In the genomic region with DNA sequence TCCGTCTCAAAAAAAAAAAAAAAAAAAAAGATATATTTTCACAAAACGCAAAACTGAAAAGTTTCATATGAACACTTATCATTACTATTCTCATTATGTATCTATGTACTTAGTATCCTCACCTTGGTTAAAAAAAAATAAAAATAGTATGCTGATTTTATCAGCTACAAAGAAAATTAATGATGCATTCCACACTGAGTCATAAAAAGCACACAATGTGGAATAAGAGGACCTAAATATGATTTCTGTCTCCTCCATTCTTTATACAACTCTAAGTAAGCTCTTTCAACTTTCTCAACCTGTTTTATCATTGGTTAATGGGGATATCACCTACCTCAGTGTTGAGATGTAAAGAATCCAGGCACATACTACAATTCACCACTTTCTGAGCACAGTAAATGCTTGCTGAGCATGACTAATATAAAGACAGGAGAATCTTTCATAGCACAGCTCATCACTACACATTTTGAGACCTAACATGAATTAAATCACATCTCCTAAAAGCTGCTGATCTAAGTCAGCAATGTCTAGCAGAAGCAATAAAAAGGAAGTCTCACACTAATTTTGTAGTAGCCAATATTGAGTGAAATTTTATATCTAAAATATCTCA, we compare ENCODE assay signal across 9 cellular contexts. TPM values are rescaled to one million over a fixed set of nuclear protein-coding genes. Genes with fewer than 3 reads are reported as not detected.
DNase-seq lines count a peak whose midpoint lies in the region; ATAC-seq, FAIRE-seq and TF ChIP-seq lines count a peak whose summit lies in the region.
"Had no signal": no experiment of that assay in that cellular context is flagged by ENCODE, and none has a peak within 500 bp of the region (broad histone marks: within the 10 kb centered on the region; RNA-seq: fewer than 3 reads in every experiment).

No MANE protein-coding gene starts in this region.

- H3K4me3 ChIP-seq in HepG2 (replicated peaks in 1 of 3; ENCODE audit: insufficient read depth in 1 of 3, low read depth in 2 of 3, low read length in 3 of 3) (peak overlapping the region in 2 of 3 experiments; percentile 12 to 86; a peak in 3 of 6 replicates), right lobe of liver (no peak overlapping the region), SJCRH30 (no peak overlapping the region), fibroblast of pulmonary artery (replicated peaks; ENCODE audit: low read depth, low read length) (peak overlapping the region; percentile 93), upper lobe of right lung (peak overlapping the region; percentile 93)

- H3K27ac ChIP-seq in HepG2 (ENCODE audit: extremely low read length, insufficient read depth, low read length) = no peak overlapping the region
- H3K27ac ChIP-seq in right lobe of liver = peak overlapping the region in 1 of 3 donors; percentile 6
- 0 out of 2 replicates have a peak overlapping the region, but pooled peaks have one; percentile 2 for H3K27ac ChIP-seq in SJCRH30
- no peak overlapping the region for H3K27ac ChIP-seq in upper lobe of right lung

- H2AFZ ChIP-seq in HepG2 (ENCODE audit: low read length) = no peak overlapping the region

- H3K27me3 ChIP-seq in HepG2 (ENCODE audit: control insufficient read depth in 1 of 2, insufficient read depth in 2 of 2, low read length in 2 of 2) = no peaks in the 10 kb centered on the region; a peak in 1 of 5 replicates
- no peaks in the 10 kb centered on the region for H3K27me3 ChIP-seq in right lobe of liver
- no peaks in the 10 kb centered on the region for H3K27me3 ChIP-seq in SJCRH30
- H3K27me3 ChIP-seq in upper lobe of right lung = no peaks in the 10 kb centered on the region

- ATAC-seq in HepG2 = no peak
- no peak for ATAC-seq in right lobe of liver
- no peak for ATAC-seq in upper lobe of right lung

- H3K36me3 ChIP-seq in HepG2 (replicated peaks in 1 of 2; ENCODE audit: control insufficient read depth in 1 of 2, insufficient read depth in 2 of 2, low read length in 2 of 2) = peaks cover 0 to 4% of the 10 kb centered on the region in 2 experiments; a peak in 1 of 5 replicates
- H3K36me3 ChIP-seq in right lobe of liver = no peaks in the 10 kb centered on the region
- no peaks in the 10 kb centered on the region for H3K36me3 ChIP-seq in SJCRH30
- no peaks in the 10 kb centered on the region for H3K36me3 ChIP-seq in upper lobe of right lung

- TF ChIP-seq EP300 in HepG2 (IDR thresholded peaks at IDR 0.05; ENCODE audit: low read depth in 2 of 2, low read length in 2 of 2) (no peak), HepG2 (CRISPR knock-in tag; IDR thresholded peaks at IDR 0.05; ENCODE audit: borderline replicate concordance) (no peak)

- TF ChIP-seq POLR2A in HepG2 (IDR thresholded peaks at IDR 0.05; ENCODE audit: insufficient read depth in 1 of 2, low read depth in 2 of 2, low read length in 2 of 2) = no peak
- TF ChIP-seq POLR2A in right lobe of liver (IDR thresholded peaks at IDR 0.05) = no peak

- no TSS peak for BruUV-seq in HepG2 (replicated peaks; lab: Mats Ljungman, UMichigan)

- FAIRE-seq in HepG2 (lab: Jason Lieb, UNC) = no peak

- CTCF ChIA-PET in HepG2 (lab: Yijun Ruan, JAX; ENCODE audit: low intra/inter-chr PET ratio, low total read pairs) = no interaction called here

- TF ChIP-seq CTCF in HepG2 (CRISPR knock-in tag; IDR thresholded peaks at IDR 0.05) = no peak
- TF ChIP-seq CTCF in right lobe of liver (IDR thresholded peaks at IDR 0.05) = no peak
- no peak for TF ChIP-seq CTCF in fibroblast of pulmonary artery (IDR thresholded peaks at IDR 0.05; ENCODE audit: low read length, missing control alignments)
- no peak for TF ChIP-seq CTCF in upper lobe of right lung (IDR thresholded peaks at IDR 0.05)

- intact Hi-C loops in HepG2 (cut with micrococcal nuclease; ENCODE audit: unreplicated experiment) = loop anchor here (2.0 kb wide), 1 partner anchor 13 kb away; no protein-coding TSS in a partner anchor
- intact Hi-C loops in right lobe of liver (cut with DNase I) = no loop called here
- intact Hi-C loops in upper lobe of right lung (cut with DNase I) = no loop called here

- H3K9me3 ChIP-seq in HepG2 (ENCODE audit: low read length) = no peaks in the 10 kb centered on the region
- no peaks in the 10 kb centered on the region for H3K9me3 ChIP-seq in right lobe of liver
- H3K9me3 ChIP-seq in SJCRH30 (replicated peaks) = no peaks in the 10 kb centered on the region
- no peaks in the 10 kb centered on the region for H3K9me3 ChIP-seq in upper lobe of right lung

- no peak for TF ChIP-seq RAD21 in HepG2 (CRISPR knock-in tag; IDR thresholded peaks at IDR 0.05)

- DNase-seq in HepG2 (ENCODE audit: low spot score) = no peak
- DNase-seq in right lobe of liver = no peak
- DNase-seq in SJCRH30 = no peak
- no peak for DNase-seq in fibroblast of pulmonary artery (ENCODE audit: low read depth)
- DNase-seq in upper lobe of right lung = no peak
- DNase-seq in NCI-H748 (lab: John Stamatoyannopoulos, UW; ENCODE audit: unreplicated experiment) = no peak
- no peak for DNase-seq in NK-92 (lab: John Stamatoyannopoulos, UW; ENCODE audit: unreplicated experiment)
- no peak for DNase-seq in OCI-M2 (lab: John Stamatoyannopoulos, UW; ENCODE audit: unreplicated experiment)
- DNase-seq: NCI-H1105 treated with DMSO at 0.1 percent for 48 hours had no signal

- POLR2A ChIA-PET in HepG2 (lab: Yijun Ruan, JAX) = no interaction called here

- no peak overlapping the region for H3K9ac ChIP-seq in HepG2 (ENCODE audit: insufficient read depth, low read depth, low read length)

- peaks cover 45% of the 10 kb centered on the region for H3K4me1 ChIP-seq in HepG2 (ENCODE audit: insufficient read depth, low read length)
- H3K4me1 ChIP-seq in right lobe of liver = peaks cover 0 to 14% (median 7%) of the 10 kb centered on the region in 4 donors
- H3K4me1 ChIP-seq in SJCRH30 = peaks cover 7% of the 10 kb centered on the region
- H3K4me1 ChIP-seq in upper lobe of right lung = peaks cover 47% of the 10 kb centered on the region

- 93% methylated on average over 2 of the region's 2 CpGs for WGBS in HepG2 (ENCODE audit: low lambda C conversion rate)
- 88% methylated on average over 2 of the region's 2 CpGs for WGBS in right lobe of liver (ENCODE audit: insufficient coverage, low coverage, low lambda C conversion rate, missing lambda C conversion rate)

- H3K4me2 ChIP-seq in HepG2 (ENCODE audit: low read depth, low read length) = peak overlapping the region; percentile 74

- in situ Hi-C loops in HepG2 (cut with HindIII; ENCODE audit: extremely low pct_ligation_motif_present, low pct_unique_long_range_greater_than_20kb) = no loop called here

- peaks cover 72% of the 10 kb centered on the region for H3K79me2 ChIP-seq in HepG2 (ENCODE audit: insufficient read depth, low read length)

- H4K20me1 ChIP-seq in HepG2 (ENCODE audit: insufficient read depth, low read length) = peaks cover 4% of the 10 kb centered on the region

TF ChIP-seq in HepG2, 621 proteins besides CTCF, POLR2A, EP300 and RAD21:
- TF ChIP-seq SMAD3 (CRISPR knock-in tag; IDR thresholded peaks at IDR 0.05) (no peak), FIP1L1 (IDR thresholded peaks at IDR 0.05; ENCODE audit: borderline replicate concordance, insufficient read depth, low read depth, low read length) (no peak), ESRRA (CRISPR knock-in tag; IDR thresholded peaks at IDR 0.05; ENCODE audit: low read depth) (no peak), SAFB2 (CRISPR knock-in tag; IDR thresholded peaks at IDR 0.05; ENCODE audit: borderline replicate concordance, low read depth) (no peak)

RNA-seq across cellular contexts. Expression of a gene that starts 2.7 kb away (rescaled TPM):
- 32.3 and 35.7 TPM in 2 replicates for total RNA-seq in HepG2 (2016; rRNA removed; fragmentation: Illumina TruSeq; extraction: Trizol)
- total RNA-seq in HepG2 (2016; cell fraction: cytosol; rRNA removed; fragmentation: Illumina TruSeq; extraction: Trizol; ENCODE audit: low read depth) = 46.8 and 53.2 TPM in 2 replicates
- 32.8 and 35.2 TPM in 2 replicates for total RNA-seq in HepG2 (2016; cell fraction: insoluble cytoplasmic fraction; rRNA removed; fragmentation: Illumina TruSeq; extraction: Trizol)
- total RNA-seq in HepG2 (2016; cell fraction: membrane; rRNA removed; fragmentation: Illumina TruSeq; extraction: Trizol) = 27.8 and 28.4 TPM in 2 replicates
- total RNA-seq in HepG2 (2016; cell fraction: nucleus; rRNA removed; fragmentation: Illumina TruSeq; extraction: Trizol) = 49.7 and 53.6 TPM in 2 replicates
- 12.6 and 14.3 TPM in 2 replicates for polyA plus RNA-seq in HepG2 (2011; rRNA removed)
- polyA plus RNA-seq in HepG2 (2011; cell fraction: cytosol; rRNA removed) = 5.2 and 8.2 TPM in 2 replicates
- 17.1 and 19.6 TPM in 2 replicates for polyA plus RNA-seq in HepG2 (2011; cell fraction: nucleus; rRNA removed)
- polyA plus RNA-seq in HepG2 (2012) = 11.0 and 14.3 TPM in 2 replicates
- 2.2 and 2.3 TPM in 2 replicates for polyA plus RNA-seq in HepG2 (2016; cell fraction: cytosol; fragmentation: Illumina TruSeq; extraction: Trizol; ENCODE audit: low read depth)
- polyA plus RNA-seq in HepG2 (2016; cell fraction: insoluble cytoplasmic fraction; fragmentation: Illumina TruSeq; extraction: Trizol; ENCODE audit: low read depth) = 19.9 and 22.4 TPM in 2 replicates
- 8.0 and 8.6 TPM in 2 replicates for polyA plus RNA-seq in HepG2 (2016; cell fraction: membrane; fragmentation: Illumina TruSeq; extraction: Trizol; ENCODE audit: low read depth)
- polyA plus RNA-seq in HepG2 (2016; cell fraction: nucleus; fragmentation: Illumina TruSeq; extraction: Trizol; ENCODE audit: insufficient read depth, low read depth) = 20.3 and 23.3 TPM in 2 replicates
- polyA minus RNA-seq in HepG2 (2011; rRNA and poly(A)+ RNA removed; ENCODE audit: low replicate concordance) = 11.9 and 12.5 TPM in 2 replicates
- polyA minus RNA-seq in HepG2 (2011; cell fraction: cytosol; rRNA and poly(A)+ RNA removed) = 17.1 TPM in 2 replicates
- polyA minus RNA-seq in HepG2 (2011; cell fraction: nucleus; rRNA and poly(A)+ RNA removed) = 126 and 139 TPM in 2 replicates
- 10 to 100 TPM; 17.1 to 22.5 (median 21.0) TPM for total RNA-seq in right lobe of liver
- total RNA-seq in SJCRH30 (2014; rRNA removed; shearing (Covaris generic)) = 29.9 and 37.1 TPM in 2 replicates
- total RNA-seq in upper lobe of right lung = 47.0 TPM

Comparison
In these comparisons a context has a peak if more than half of its experiments do, and no peak if none do; other contexts are left out.
1. H3K4me3 ChIP-seq: peak in HepG2 (2 of 3), fibroblast of pulmonary artery (single experiment) and upper lobe of right lung (single experiment); none in right lobe of liver (0 of 3) and SJCRH30 (single experiment).